11 cellular contexts compared by ENCODE assay signal in the genomic region with DNA sequence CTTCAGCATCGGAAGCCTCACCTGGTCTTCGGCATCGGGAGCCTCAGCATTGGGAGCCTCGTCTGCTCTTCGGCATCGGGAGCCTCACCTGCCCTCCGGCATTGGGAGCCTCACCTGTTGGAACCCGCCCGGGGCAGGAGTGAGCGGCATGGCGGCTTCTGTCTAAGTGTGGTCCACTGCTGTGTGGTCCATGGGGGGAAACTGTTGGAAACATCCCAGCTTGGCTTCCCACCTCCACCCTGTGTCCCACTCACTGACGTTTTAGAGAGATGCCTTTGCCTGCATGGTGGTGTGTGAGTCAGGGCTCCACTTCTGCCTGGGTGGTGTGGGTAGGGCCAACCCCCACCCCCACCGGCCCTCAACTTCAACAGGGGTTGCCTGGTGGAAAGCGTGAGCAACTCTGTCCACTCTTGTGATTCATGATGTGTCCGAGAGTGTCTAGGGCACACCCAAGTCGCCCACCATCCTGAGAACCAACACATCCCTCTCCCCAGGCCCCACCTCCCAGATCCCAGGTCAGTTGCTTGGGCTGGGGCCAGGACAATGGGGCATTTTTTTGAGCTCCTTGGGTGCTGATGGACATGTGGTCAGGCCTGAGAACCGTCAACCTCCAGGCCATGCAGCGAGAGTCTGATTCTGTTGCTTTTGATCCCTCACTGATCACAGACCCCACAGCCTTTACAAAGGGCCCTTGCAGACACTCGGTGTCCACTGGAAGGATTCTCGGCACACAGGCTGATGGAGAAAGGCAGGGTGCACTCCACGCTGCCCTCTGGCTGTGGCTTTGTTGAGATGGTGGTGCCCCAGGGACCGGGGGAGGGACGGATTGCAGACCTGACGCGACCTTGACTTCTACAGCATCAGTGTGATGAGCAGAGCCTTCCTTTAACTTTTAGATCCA.
DNase-seq lines count a peak whose midpoint lies in the region; ATAC-seq, FAIRE-seq and TF ChIP-seq lines count a peak whose summit lies in the region.
"Had no signal": no experiment of that assay in that cellular context is flagged by ENCODE, and none has a peak within 500 bp of the region (broad histone marks: within the 10 kb centered on the region; RNA-seq: fewer than 3 reads in every experiment).

No MANE protein-coding gene starts in this region.

- TF ChIP-seq POLR2A in adrenal gland (IDR thresholded peaks at IDR 0.05): no peak
- TF ChIP-seq POLR2A in esophagus muscularis mucosa (IDR thresholded peaks at IDR 0.05; ENCODE audit: low read depth): no peak

- peak; percentile 14 for TF ChIP-seq CTCF in GM12873 (IDR thresholded peaks at IDR 0.05; ENCODE audit: insufficient read depth, low read depth, low read length, missing control alignments)
- TF ChIP-seq CTCF in adrenal gland (IDR thresholded peaks at IDR 0.05): no peak
- peak; percentile 10 for TF ChIP-seq CTCF in kidney (IDR thresholded peaks at IDR 0.05; ENCODE audit: borderline replicate concordance, extremely low read depth, insufficient read depth)
- TF ChIP-seq CTCF in esophagus muscularis mucosa (IDR thresholded peaks at IDR 0.05): no peak

- FAIRE-seq in kidney (lab: Jason Lieb, UNC): no peak
- FAIRE-seq: G401.6 had no signal

- H3K4me3 ChIP-seq in adrenal gland (no peak overlapping the region), kidney (ENCODE audit: low read length in 2 of 2) (no peak overlapping the region), esophagus muscularis mucosa (no peak overlapping the region)

- H3K4me1 ChIP-seq in adrenal gland (replicated peaks in 1 of 2) (no peaks in the 10 kb centered on the region), kidney (ENCODE audit: control insufficient read depth in 1 of 2, insufficient read depth in 1 of 2, low read depth in 1 of 2, low read length in 2 of 2) (no peaks in the 10 kb centered on the region), esophagus muscularis mucosa (peaks cover 0 to 3% (median 0%) of the 10 kb centered on the region in 4 donors)

- TF ChIP-seq EP300 in esophagus muscularis mucosa (IDR thresholded peaks at IDR 0.05): no peak

- H3K27ac ChIP-seq in adrenal gland: no peak overlapping the region
- H3K27ac ChIP-seq in kidney (ENCODE audit: low read depth in 2 of 2, low read length in 2 of 2): no peak overlapping the region
- H3K27ac ChIP-seq in esophagus muscularis mucosa (replicated peaks in 1 of 4): no peak overlapping the region

- DNase-seq in 8988T (peak; percentile 51), adrenal gland (peak in 6 of 7 donors; percentile 7 to 45 (median 12)), kidney (peak; percentile 45), esophagus muscularis mucosa (ENCODE audit: extremely low spot score) (no peak), SKM-1 treated with dmso at 0.1 percent for 144 hours (lab: John Stamatoyannopoulos, UW; ENCODE audit: unreplicated experiment) (no peak)
- DNase-seq in stimulated activated CD4-positive, alpha-beta T cell treated with anti-CD3 and anti-CD28 coated beads, Interleukin-4, amount 100 ng/mL, for 1 hour: no peak
- DNase-seq: amniotic stem cell; stimulated activated CD4-positive, alpha-beta T cell treated with anti-CD3 and anti-CD28 coated beads, Interleukin-2, amount 100 ng/mL, for 24 hours had no signal

- H3K27me3 ChIP-seq in adrenal gland (no peaks in the 10 kb centered on the region), esophagus muscularis mucosa (no peaks in the 10 kb centered on the region)

- intact Hi-C loops in adrenal gland (cut with DNase I) (no loop called here), kidney (cut with DNase I) (no loop called here), esophagus muscularis mucosa (cut with DNase I) (no loop called here)

- ATAC-seq in HG02885 (IDR thresholded peaks at IDR 0.05; ENCODE audit: poor library complexity, unreplicated experiment): no peak

- H3K9me3 ChIP-seq in adrenal gland (replicated peaks in 1 of 3) (no peaks in the 10 kb centered on the region), kidney (ENCODE audit: control insufficient read depth in 1 of 2, low read length in 2 of 2) (no peaks in the 10 kb centered on the region), esophagus muscularis mucosa (no peaks in the 10 kb centered on the region)

- 92 to 95% (median 94%) methylated on average over 20 to 25 of the region's 25 CpGs for WGBS in adrenal gland, 4 donors
- 92% methylated on average over 17 of the region's 25 CpGs for WGBS in esophagus muscularis mucosa

- no peaks in the 10 kb centered on the region for H3K36me3 ChIP-seq in adrenal gland (replicated peaks in 1 of 2)
- H3K36me3 ChIP-seq in kidney (ENCODE audit: control insufficient read depth in 1 of 2, insufficient read depth in 2 of 2, low read length in 2 of 2): peaks cover 0 to 3% of the 10 kb centered on the region in 2 donors
- peaks cover 3 to 38% (median 22%) of the 10 kb centered on the region in 4 donors for H3K36me3 ChIP-seq in esophagus muscularis mucosa

- no peak overlapping the region for H3K9ac ChIP-seq in kidney (ENCODE audit: low read length in 2 of 2)

Comparison
In these comparisons a context has a peak if more than half of its experiments do, and no peak if none do; other contexts are left out.
1. DNase-seq: peak in 8988T (single experiment), adrenal gland (6 of 7) and kidney (single experiment); none in stimulated activated CD4-positive, alpha-beta T cell treated with anti-CD3 and anti-CD28 coated beads, Interleukin-4, amount 100 ng/mL, for 1 hour (single experiment), esophagus muscularis mucosa (single experiment) and SKM-1 treated with dmso at 0.1 percent for 144 hours (single experiment).
2. CTCF ChIP-seq: peak in GM12873 (single experiment) and kidney (single experiment); none in adrenal gland (0 of 6) and esophagus muscularis mucosa (0 of 3).